16 cellular contexts compared by ENCODE assay signal in genomic region chr9:110040788-110041187, GRCh38.
DNase-seq lines count a peak whose midpoint lies in the region; ATAC-seq and TF ChIP-seq lines count a peak whose summit lies in the region.
"Had no signal": no experiment of that assay in that cellular context is flagged by ENCODE, and none has a peak within 500 bp of the region (broad histone marks: within the 10 kb centered on the region; RNA-seq: fewer than 3 reads in every experiment).

No MANE protein-coding gene starts in this region.

- no peak for TF ChIP-seq CTCF in hepatocyte (IDR thresholded peaks at IDR 0.05; ENCODE audit: poor library complexity)

- peaks cover 13% of the 10 kb centered on the region for H3K4me1 Mint-ChIP-seq in activated T-helper 1 cell treated with anti-CD3 and anti-CD28 coated beads, Interleukin-12 subunit alpha, Interleukin-12 subunit beta, Interleukin-2, Interleukin-4 antibody, amounts not matched to agents 30 ng/mL and 10 ng/mL and 1 ng/mL, durations not matched to agents 14 hours and 24 hours and 36 hours (ENCODE audit: low read depth)
- H3K4me1 Mint-ChIP-seq: activated naive CD4-positive, alpha-beta T cell treated with anti-CD3 and anti-CD28 coated beads, Interleukin-2, amount 10 ng/mL, durations not matched to agents 7 days and 5 days; CD4-positive, alpha-beta memory T cell had no signal

- H3K27ac ChIP-seq in hepatocyte (peak overlapping the region; percentile 59), subcutaneous abdominal adipose tissue (ENCODE audit: low read depth, low read length) (peak overlapping the region; percentile 74)
- H3K27ac ChIP-seq: parathyroid adenoma had no signal

- no peaks in the 10 kb centered on the region for H3K27me3 Mint-ChIP-seq in activated T-helper 1 cell treated with anti-CD3 and anti-CD28 coated beads, Interleukin-12 subunit alpha, Interleukin-12 subunit beta, Interleukin-2, Interleukin-4 antibody, amounts not matched to agents 30 ng/mL and 10 ng/mL and 1 ng/mL, durations not matched to agents 14 hours and 24 hours and 36 hours (ENCODE audit: insufficient read depth)
- H3K27me3 Mint-ChIP-seq: stimulated activated naive B cell treated with anti-CD40 and anti-IgM and Interleukin-4, amounts not matched to agents 10 μg/mL and 1 μg/mL and 100 μg/mL, for 72 hours had no signal

- H3K4me3 ChIP-seq in hepatocyte (no peak overlapping the region), subcutaneous abdominal adipose tissue (ENCODE audit: low read depth in 1 of 5, low read length in 5 of 5) (no peak overlapping the region)

- H3K9ac ChIP-seq in subcutaneous abdominal adipose tissue (ENCODE audit: low read length in 5 of 5) = no peak overlapping the region
- H3K9ac ChIP-seq: parathyroid adenoma had no signal

- H3K9me2 ChIP-seq in hepatocyte (replicated peaks; ENCODE audit: insufficient read depth) = no peaks in the 10 kb centered on the region

- H3K27ac Mint-ChIP-seq in activated T-helper 1 cell treated with anti-CD3 and anti-CD28 coated beads, Interleukin-12 subunit alpha, Interleukin-12 subunit beta, Interleukin-2, Interleukin-4 antibody, amounts not matched to agents 30 ng/mL and 10 ng/mL and 1 ng/mL, durations not matched to agents 14 hours and 24 hours and 36 hours = no peak overlapping the region
- H3K27ac Mint-ChIP-seq: activated naive CD4-positive, alpha-beta T cell treated with anti-CD3 and anti-CD28 coated beads, Interleukin-2, amount 10 ng/mL, durations not matched to agents 7 days and 5 days; CD4-positive, alpha-beta memory T cell had no signal

- peaks cover 15% of the 10 kb centered on the region for H3K4me1 ChIP-seq in hepatocyte (ENCODE audit: insufficient read depth)
- peaks cover 3 to 38% (median 24%) of the 10 kb centered on the region in 5 donors for H3K4me1 ChIP-seq in subcutaneous abdominal adipose tissue (ENCODE audit: control insufficient read depth in 5 of 5, insufficient read depth in 5 of 5, low read length in 5 of 5)
- H3K4me1 ChIP-seq: parathyroid adenoma had no signal

- H3K4me3 Mint-ChIP-seq in activated T-helper 1 cell treated with anti-CD3 and anti-CD28 coated beads, Interleukin-12 subunit alpha, Interleukin-12 subunit beta, Interleukin-2, Interleukin-4 antibody, amounts not matched to agents 30 ng/mL and 10 ng/mL and 1 ng/mL, durations not matched to agents 14 hours and 24 hours and 36 hours = no peak overlapping the region
- H3K4me3 Mint-ChIP-seq: activated naive CD4-positive, alpha-beta T cell treated with anti-CD3 and anti-CD28 coated beads, Interleukin-2, amount 10 ng/mL, durations not matched to agents 7 days and 5 days; CD4-positive, alpha-beta memory T cell; stimulated activated naive B cell treated with anti-CD40 and anti-IgM and Interleukin-4, amounts not matched to agents 10 μg/mL and 1 μg/mL and 100 μg/mL, for 72 hours had no signal

- H3K27me3 ChIP-seq in hepatocyte (no peaks in the 10 kb centered on the region), subcutaneous abdominal adipose tissue (ENCODE audit: control insufficient read depth in 5 of 5, insufficient read depth in 4 of 5, low read length in 5 of 5) (no peaks in the 10 kb centered on the region)

- no peaks in the 10 kb centered on the region for H4K20me1 ChIP-seq in hepatocyte (ENCODE audit: insufficient read depth, poor library complexity, severe bottlenecking)

- H3K9me3 ChIP-seq in hepatocyte (ENCODE audit: low read depth) (no peaks in the 10 kb centered on the region), subcutaneous abdominal adipose tissue (ENCODE audit: control insufficient read depth in 5 of 5, low read length in 5 of 5) (no peaks in the 10 kb centered on the region)

- peaks cover 1% of the 10 kb centered on the region for H3K36me3 Mint-ChIP-seq in activated T-helper 1 cell treated with anti-CD3 and anti-CD28 coated beads, Interleukin-12 subunit alpha, Interleukin-12 subunit beta, Interleukin-2, Interleukin-4 antibody, amounts not matched to agents 30 ng/mL and 10 ng/mL and 1 ng/mL, durations not matched to agents 14 hours and 24 hours and 36 hours (ENCODE audit: low read depth)
- H3K36me3 Mint-ChIP-seq: CD4-positive, alpha-beta memory T cell had no signal

- H3K36me3 ChIP-seq in hepatocyte (replicated peaks; ENCODE audit: insufficient read depth, low read depth) = no peaks in the 10 kb centered on the region
- peaks cover 0 to 2% (median 0%) of the 10 kb centered on the region in 5 donors for H3K36me3 ChIP-seq in subcutaneous abdominal adipose tissue (ENCODE audit: control insufficient read depth in 5 of 5, insufficient read depth in 5 of 5, low read length in 5 of 5)

- DNase-seq in HCEC 1CT (peak; percentile 83), dedifferentiated amniotic fluid mesenchymal stem cell (ENCODE audit: extremely low spot score) (peak; percentile 80), hepatocyte (ENCODE audit: low spot score) (peak; percentile 35), SW 1271 (lab: John Stamatoyannopoulos, UW) (no peak)
- DNase-seq in activated T-helper 1 cell treated with anti-CD3 and anti-CD28 coated beads, Interleukin-12 subunit alpha, Interleukin-12 subunit beta, Interleukin-2, Interleukin-4 antibody, amounts not matched to agents 30 ng/mL and 10 ng/mL and 1 ng/mL, durations not matched to agents 14 hours and 24 hours and 36 hours (ENCODE audit: low spot score) = no peak
- DNase-seq in effector CD4-positive, alpha-beta T cell = no peak
- DNase-seq: activated naive CD4-positive, alpha-beta T cell treated with anti-CD3 and anti-CD28 coated beads, Interleukin-2, amount 10 ng/mL, durations not matched to agents 7 days and 5 days; CD4-positive, alpha-beta memory T cell; head of caudate nucleus; NCI-H1417 treated with DMSO at 0.1 percent for 48 hours; NCI-H69; stimulated activated CD4-positive, alpha-beta T cell treated with anti-CD3 and anti-CD28 coated beads, Interleukin-4, amount 100 ng/mL, for 1 hour; stimulated activated naive B cell treated with anti-CD40 and anti-IgM and Interleukin-4, amounts not matched to agents 10 μg/mL and 1 μg/mL and 100 μg/mL, for 72 hours had no signal

- H3K4me2 ChIP-seq in hepatocyte = peak overlapping the region; percentile 26

- ATAC-seq in HG02981 (IDR thresholded peaks at IDR 0.05; ENCODE audit: unreplicated experiment) = no peak
- ATAC-seq: stimulated activated naive B cell treated with anti-CD40 and anti-IgM and Interleukin-4, amounts not matched to agents 10 μg/mL and 1 μg/mL and 100 μg/mL, for 72 hours had no signal

- intact Hi-C loops in activated T-helper 1 cell treated with anti-CD3 and anti-CD28 coated beads, Interleukin-12 subunit alpha, Interleukin-12 subunit beta, Interleukin-2, Interleukin-4 antibody, amounts not matched to agents 30 ng/mL and 10 ng/mL and 1 ng/mL, durations not matched to agents 14 hours and 24 hours and 36 hours (cut with micrococcal nuclease) = loop anchor here (5.0 kb wide), 1 partner anchor 48 kb away; no protein-coding TSS in a partner anchor

- H2AFZ ChIP-seq in hepatocyte = no peak overlapping the region
- H2AFZ ChIP-seq: parathyroid adenoma had no signal

- H3K79me2 ChIP-seq in hepatocyte = no peaks in the 10 kb centered on the region
- H3K79me2 ChIP-seq: parathyroid adenoma had no signal

- H3K9me3 Mint-ChIP-seq in activated T-helper 1 cell treated with anti-CD3 and anti-CD28 coated beads, Interleukin-12 subunit alpha, Interleukin-12 subunit beta, Interleukin-2, Interleukin-4 antibody, amounts not matched to agents 30 ng/mL and 10 ng/mL and 1 ng/mL, durations not matched to agents 14 hours and 24 hours and 36 hours = no peaks in the 10 kb centered on the region
- H3K9me3 Mint-ChIP-seq: stimulated activated naive B cell treated with anti-CD40 and anti-IgM and Interleukin-4, amounts not matched to agents 10 μg/mL and 1 μg/mL and 100 μg/mL, for 72 hours had no signal

Comparison
In these comparisons a context has a peak if more than half of its experiments do, and no peak if none do; other contexts are left out.
1. DNase-seq: peak in HCEC 1CT (single experiment), dedifferentiated amniotic fluid mesenchymal stem cell (single experiment) and hepatocyte (single experiment); none in activated T-helper 1 cell treated with anti-CD3 and anti-CD28 coated beads, Interleukin-12 subunit alpha, Interleukin-12 subunit beta, Interleukin-2, Interleukin-4 antibody, amounts not matched to agents 30 ng/mL and 10 ng/mL and 1 ng/mL, durations not matched to agents 14 hours and 24 hours and 36 hours (single experiment), effector CD4-positive, alpha-beta T cell (single experiment) and SW 1271 (0 of 2).